Comparison of ENCODE assay signal across 1 cellular context in the genomic region with DNA sequence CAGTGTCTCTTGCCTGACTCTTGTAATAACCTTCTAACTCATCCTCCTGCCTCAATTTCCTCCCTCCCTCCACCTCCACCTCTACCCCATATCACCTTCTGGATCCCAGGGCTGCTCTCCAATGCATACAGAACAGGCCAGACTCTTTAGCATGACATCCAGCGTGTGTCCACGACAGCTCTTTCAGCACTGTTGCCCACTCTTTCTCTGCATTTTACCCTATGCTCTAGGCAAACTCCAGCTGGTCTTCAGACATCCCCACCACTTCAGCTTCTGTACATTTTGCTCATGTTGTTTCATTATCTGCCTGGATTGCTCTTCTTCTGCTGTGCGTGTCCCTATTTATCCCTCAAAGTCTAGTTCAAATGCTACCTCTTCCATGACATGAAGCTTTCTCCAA.
TF ChIP-seq lines count a peak whose summit lies in the region.

No MANE protein-coding gene starts in this region.

TF ChIP-seq in HepG2, 621 proteins besides CTCF, POLR2A, EP300 and RAD21:
- TF ChIP-seq MED8 (CRISPR knock-in tag; IDR thresholded peaks at IDR 0.05; ENCODE audit: insufficient replicate concordance): no peak
- no peak for TF ChIP-seq SIX1 (CRISPR knock-in tag; IDR thresholded peaks at IDR 0.05; ENCODE audit: borderline replicate concordance)
- TF ChIP-seq EED (CRISPR knock-in tag; IDR thresholded peaks at IDR 0.05): no peak
- TF ChIP-seq ZNF879 (CRISPR knock-in tag; IDR thresholded peaks at IDR 0.05): no peak
- TF ChIP-seq CBX2 (IDR thresholded peaks at IDR 0.05; ENCODE audit: low read depth, low read length): no peak
- TF ChIP-seq CBX2 (CRISPR knock-in tag; IDR thresholded peaks at IDR 0.05; ENCODE audit: low read depth): no peak
- no peak for TF ChIP-seq SAP130 (CRISPR knock-in tag; IDR thresholded peaks at IDR 0.05; ENCODE audit: low read depth)
- TF ChIP-seq, protein P1, sequence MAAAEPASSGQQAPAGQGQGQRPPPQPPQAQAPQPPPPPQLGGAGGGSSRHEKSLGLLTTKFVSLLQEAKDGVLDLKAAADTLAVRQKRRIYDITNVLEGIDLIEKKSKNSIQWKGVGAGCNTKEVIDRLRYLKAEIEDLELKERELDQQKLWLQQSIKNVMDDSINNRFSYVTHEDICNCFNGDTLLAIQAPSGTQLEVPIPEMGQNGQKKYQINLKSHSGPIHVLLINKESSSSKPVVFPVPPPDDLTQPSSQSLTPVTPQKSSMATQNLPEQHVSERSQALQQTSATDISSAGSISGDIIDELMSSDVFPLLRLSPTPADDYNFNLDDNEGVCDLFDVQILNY (CRISPR knock-in tag; conservative IDR thresholded peaks at IDR 0.05): no peak
- no peak for TF ChIP-seq HNF4G (IDR thresholded peaks at IDR 0.05; ENCODE audit: borderline replicate concordance, low read depth, low read length)
- no peak for TF ChIP-seq HNF4G (CRISPR knock-in tag; IDR thresholded peaks at IDR 0.05; ENCODE audit: borderline replicate concordance, low read depth)
- TF ChIP-seq KMT2A (CRISPR knock-in tag; IDR thresholded peaks at IDR 0.05): no peak
- TF ChIP-seq RELA (CRISPR knock-in tag; IDR thresholded peaks at IDR 0.05): no peak
- no peak for TF ChIP-seq ZNF17 (CRISPR knock-in tag; IDR thresholded peaks at IDR 0.05)
- no peak for TF ChIP-seq ZNF33A (CRISPR knock-in tag; IDR thresholded peaks at IDR 0.05; ENCODE audit: borderline replicate concordance)
- no peak for TF ChIP-seq MYC (CRISPR knock-in tag; IDR thresholded peaks at IDR 0.05; ENCODE audit: borderline replicate concordance)
- TF ChIP-seq RNF2 (conservative IDR thresholded peaks at IDR 0.05; ENCODE audit: low read depth): no peak
